1 cellular context compared by ENCODE assay signal in genomic region chr1:204923626-204924012, GRCh38.
A peak's percentile ranks its signal among the peaks of the same experiment; 100 is the strongest.
TF ChIP-seq lines count a peak whose summit lies in the region.

No MANE protein-coding gene starts in this region.

TF ChIP-seq in K562, 482 proteins besides CTCF, POLR2A, EP300 and RAD21 (continued from another document):
- TF ChIP-seq ATF3 (IDR thresholded peaks at IDR 0.05) (peak; percentile 45; the same call in 1 of the 2 replicates), ATF3 (CRISPR knock-in tag; conservative IDR thresholded peaks at IDR 0.05) (no peak), HIVEP1 (CRISPR knock-in tag; IDR thresholded peaks at IDR 0.05) (no peak), CEBPB (tag; IDR thresholded peaks at IDR 0.05) (0 out of 2 replicates have a peak, but pooled peaks have one; percentile 11)
